17 cellular contexts compared by ENCODE assay signal in the genomic region with DNA sequence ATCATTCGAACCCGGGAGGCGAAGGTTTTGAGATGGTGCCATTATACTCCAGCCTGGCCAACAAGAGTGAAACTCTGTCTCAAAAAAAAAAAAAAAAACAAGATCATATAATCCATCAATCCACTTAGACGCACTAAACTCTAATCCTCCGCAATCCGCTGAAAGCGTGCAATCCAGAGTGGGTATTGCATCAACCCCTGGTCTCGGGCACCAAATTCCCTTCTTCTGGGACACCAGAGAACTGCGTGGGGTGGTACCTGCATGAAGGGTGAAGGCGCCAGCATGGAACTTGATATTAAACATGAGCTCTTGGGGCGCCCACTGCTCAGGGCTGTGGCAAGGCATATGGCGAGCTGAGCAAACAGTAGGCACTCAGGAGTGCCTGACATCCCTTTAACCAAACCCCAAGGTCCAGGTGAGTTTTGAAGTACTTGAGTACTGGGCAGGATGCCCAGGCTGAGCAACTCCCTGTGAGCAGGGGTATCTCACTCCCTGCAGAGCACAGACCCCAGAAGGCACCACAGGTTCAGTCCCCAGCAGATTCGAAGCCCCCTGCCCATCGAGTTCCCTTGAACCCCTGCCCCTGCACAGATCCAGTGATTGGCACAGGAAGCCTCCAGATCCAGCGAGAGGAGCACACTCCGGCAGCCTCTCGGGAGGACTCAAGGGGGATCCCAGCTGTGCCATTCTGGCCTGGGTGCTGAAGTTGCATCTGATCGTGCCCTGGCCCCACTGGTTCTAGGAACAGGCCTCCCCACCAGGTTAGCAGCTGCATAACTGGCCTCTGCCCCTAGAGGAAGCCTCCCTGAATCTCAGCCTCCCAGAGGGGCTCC. TPM values are rescaled to one million over a fixed set of nuclear protein-coding genes. Genes with fewer than 3 reads are reported as not detected.
DNase-seq lines count a peak whose midpoint lies in the region; ATAC-seq and TF ChIP-seq lines count a peak whose summit lies in the region.
"Had no signal": no experiment of that assay in that cellular context is flagged by ENCODE, and none has a peak within 500 bp of the region (broad histone marks: within the 10 kb centered on the region; RNA-seq: fewer than 3 reads in every experiment).

No MANE protein-coding gene starts in this region.

- no peak for TF ChIP-seq CTCF in activated B cell treated with CpG ODN at 0.5 μM for 24 hours (IDR thresholded peaks at IDR 0.05)
- TF ChIP-seq CTCF in osteoblast (IDR thresholded peaks at IDR 0.05; ENCODE audit: extremely low read depth, low read depth, low read length): no peak

- H3K4me2 ChIP-seq in osteoblast (ENCODE audit: insufficient read depth, low read length): no peak overlapping the region

- no peaks in the 10 kb centered on the region for H4K20me1 ChIP-seq in osteoblast (ENCODE audit: insufficient read depth, low read length)

- no peak overlapping the region for H3K27ac Mint-ChIP-seq in activated B cell treated with CpG ODN at 0.5 μM for 24 hours
- no peak overlapping the region for H3K27ac Mint-ChIP-seq in activated T-helper 2 cell treated with anti-CD3 and anti-CD28 coated beads, Interferon-gamma antibody, Interleukin-2, Interleukin-4, amounts not matched to agents 10 μg/mL and 5 μg/mL and 100 μg/mL, durations not matched to agents 14 hours and 24 hours and 36 hours
- no peak overlapping the region for H3K27ac Mint-ChIP-seq in stimulated activated naive B cell treated with anti-CD40 and anti-IgM and Interleukin-4, amounts not matched to agents 10 μg/mL and 1 μg/mL and 100 μg/mL, for 72 hours

- H3K4me3 Mint-ChIP-seq in activated B cell treated with CpG ODN at 0.5 μM for 24 hours: no peak overlapping the region
- no peak overlapping the region for H3K4me3 Mint-ChIP-seq in activated T-helper 2 cell treated with anti-CD3 and anti-CD28 coated beads, Interferon-gamma antibody, Interleukin-2, Interleukin-4, amounts not matched to agents 10 μg/mL and 5 μg/mL and 100 μg/mL, durations not matched to agents 14 hours and 24 hours and 36 hours (ENCODE audit: low read depth)
- H3K4me3 Mint-ChIP-seq in stimulated activated naive B cell treated with anti-CD40 and anti-IgM and Interleukin-4, amounts not matched to agents 10 μg/mL and 1 μg/mL and 100 μg/mL, for 72 hours: no peak overlapping the region

- CTCF ChIA-PET in activated B cell treated with CpG ODN at 0.5 μM for 24 hours (lab: Charles Lee): no interaction called here

- intact Hi-C loops in activated B cell treated with CpG ODN at 0.5 μM for 24 hours (cut with micrococcal nuclease): no loop called here
- intact Hi-C loops in activated T-helper 2 cell treated with anti-CD3 and anti-CD28 coated beads, Interferon-gamma antibody, Interleukin-2, Interleukin-4, amounts not matched to agents 10 μg/mL and 5 μg/mL and 100 μg/mL, durations not matched to agents 14 hours and 24 hours and 36 hours (cut with micrococcal nuclease): no loop called here

- POLR2A ChIA-PET in activated B cell treated with CpG ODN at 0.5 μM for 24 hours (lab: Charles Lee): interaction anchor here (0.7 kb wide), 1 partner anchor 396 kb away, joined by 5 read pairs; no protein-coding TSS in a partner anchor

- H3K4me3 ChIP-seq in osteoblast (ENCODE audit: insufficient read depth, low read length): no peak overlapping the region

- ATAC-seq in activated B cell treated with CpG ODN at 0.5 μM for 24 hours (ENCODE audit: low read depth) (no peak), HG02623 (IDR thresholded peaks at IDR 0.05; ENCODE audit: unreplicated experiment) (no peak)
- ATAC-seq in stimulated activated naive B cell treated with anti-CD40 and anti-IgM and Interleukin-4, amounts not matched to agents 10 μg/mL and 1 μg/mL and 100 μg/mL, for 72 hours (replicated peaks): no peak
- ATAC-seq: PC-3 had no signal

- H2AFZ ChIP-seq in osteoblast (ENCODE audit: low read length): no peak overlapping the region

- no peaks in the 10 kb centered on the region for H3K36me3 Mint-ChIP-seq in activated B cell treated with CpG ODN at 0.5 μM for 24 hours (ENCODE audit: low read depth)
- H3K36me3 Mint-ChIP-seq in activated T-helper 2 cell treated with anti-CD3 and anti-CD28 coated beads, Interferon-gamma antibody, Interleukin-2, Interleukin-4, amounts not matched to agents 10 μg/mL and 5 μg/mL and 100 μg/mL, durations not matched to agents 14 hours and 24 hours and 36 hours (ENCODE audit: low read depth): no peaks in the 10 kb centered on the region
- H3K36me3 Mint-ChIP-seq in stimulated activated naive B cell treated with anti-CD40 and anti-IgM and Interleukin-4, amounts not matched to agents 10 μg/mL and 1 μg/mL and 100 μg/mL, for 72 hours: no peaks in the 10 kb centered on the region

- no peaks in the 10 kb centered on the region for H3K79me2 ChIP-seq in osteoblast (ENCODE audit: insufficient read depth, low read length)

- peaks cover 26% of the 10 kb centered on the region for H3K27me3 ChIP-seq in osteoblast (ENCODE audit: insufficient read depth, low read length)

- no peaks in the 10 kb centered on the region for H3K9me3 ChIP-seq in osteoblast (ENCODE audit: low read depth, low read length)
- H3K9me3 ChIP-seq: Caco-2 had no signal

- H3K4me1 Mint-ChIP-seq in activated B cell treated with CpG ODN at 0.5 μM for 24 hours: peaks cover 11% of the 10 kb centered on the region
- no peaks in the 10 kb centered on the region for H3K4me1 Mint-ChIP-seq in activated T-helper 2 cell treated with anti-CD3 and anti-CD28 coated beads, Interferon-gamma antibody, Interleukin-2, Interleukin-4, amounts not matched to agents 10 μg/mL and 5 μg/mL and 100 μg/mL, durations not matched to agents 14 hours and 24 hours and 36 hours (ENCODE audit: low read depth)
- peaks cover 0 to 6% of the 10 kb centered on the region in 2 donors for H3K4me1 Mint-ChIP-seq in stimulated activated naive B cell treated with anti-CD40 and anti-IgM and Interleukin-4, amounts not matched to agents 10 μg/mL and 1 μg/mL and 100 μg/mL, for 72 hours

- no peak overlapping the region for H3K27ac ChIP-seq in osteoblast (ENCODE audit: low read depth, low read length)

- no peaks in the 10 kb centered on the region for H3K36me3 ChIP-seq in osteoblast (ENCODE audit: insufficient read depth, low read length)

- no peaks in the 10 kb centered on the region for H3K4me1 ChIP-seq in osteoblast (ENCODE audit: insufficient read depth, low read length)
- H3K4me1 ChIP-seq: Caco-2 had no signal

- H3K27me3 Mint-ChIP-seq in activated B cell treated with CpG ODN at 0.5 μM for 24 hours: peaks cover 5% of the 10 kb centered on the region
- peaks cover 14% of the 10 kb centered on the region for H3K27me3 Mint-ChIP-seq in activated T-helper 2 cell treated with anti-CD3 and anti-CD28 coated beads, Interferon-gamma antibody, Interleukin-2, Interleukin-4, amounts not matched to agents 10 μg/mL and 5 μg/mL and 100 μg/mL, durations not matched to agents 14 hours and 24 hours and 36 hours (ENCODE audit: low read depth)
- peaks cover 14 to 23% of the 10 kb centered on the region in 2 donors for H3K27me3 Mint-ChIP-seq in stimulated activated naive B cell treated with anti-CD40 and anti-IgM and Interleukin-4, amounts not matched to agents 10 μg/mL and 1 μg/mL and 100 μg/mL, for 72 hours

- DNase-seq in activated CD8-positive, alpha-beta memory T cell treated with anti-CD3 and anti-CD28 coated beads, Interleukin-2, amount 50 U/mL, for 48 hours: peak; percentile 42
- DNase-seq in activated CD8-positive, alpha-beta memory T cell treated with anti-CD3 and anti-CD28 coated beads for 24 hours: no peak
- peak; percentile 7 for DNase-seq in activated B cell treated with CpG ODN at 0.5 μM for 24 hours
- DNase-seq in osteoblast (ENCODE audit: insufficient read length, low spot score, missing footprints): peak; percentile 61
- DNase-seq in activated T-helper 2 cell treated with anti-CD3 and anti-CD28 coated beads, Interferon-gamma antibody, Interleukin-2, Interleukin-4, amounts not matched to agents 10 μg/mL and 5 μg/mL and 100 μg/mL, durations not matched to agents 14 hours and 24 hours and 36 hours (ENCODE audit: low spot score): no peak
- DNase-seq in stimulated activated naive B cell treated with anti-CD40 and anti-IgM and Interleukin-4, amounts not matched to agents 10 μg/mL and 1 μg/mL and 100 μg/mL, for 72 hours: no peak
- DNase-seq: Caco-2, DND-41, GDM1, Karpas-422, MM.1S, NCI-H1930, NCI-H510A treated with DMSO at 0.1 percent for 48 hours, PC-3 had no signal

- H3K9me3 Mint-ChIP-seq in activated B cell treated with CpG ODN at 0.5 μM for 24 hours: no peaks in the 10 kb centered on the region
- no peaks in the 10 kb centered on the region for H3K9me3 Mint-ChIP-seq in activated T-helper 2 cell treated with anti-CD3 and anti-CD28 coated beads, Interferon-gamma antibody, Interleukin-2, Interleukin-4, amounts not matched to agents 10 μg/mL and 5 μg/mL and 100 μg/mL, durations not matched to agents 14 hours and 24 hours and 36 hours
- H3K9me3 Mint-ChIP-seq in stimulated activated naive B cell treated with anti-CD40 and anti-IgM and Interleukin-4, amounts not matched to agents 10 μg/mL and 1 μg/mL and 100 μg/mL, for 72 hours: no peaks in the 10 kb centered on the region

RNA-seq across cellular contexts. Expression of a gene that starts 8.0 kb away (rescaled TPM):
- total RNA-seq in activated B cell treated with CpG ODN at 0.5 μM for 24 hours (not detected in 2 replicates), osteoblast (not detected in 2 replicates)
- not detected in 2 replicates for total RNA-seq in activated T-helper 2 cell treated with anti-CD3 and anti-CD28 coated beads, Interferon-gamma antibody, Interleukin-2, Interleukin-4, amounts not matched to agents 10 μg/mL and 5 μg/mL and 100 μg/mL, durations not matched to agents 14 hours and 24 hours and 36 hours
- total RNA-seq: A673, PC-3, SK-MEL-5 had no signal

RNA-seq across cellular contexts. Expression of a gene that starts 23.7 kb away (rescaled TPM):
- total RNA-seq in activated B cell treated with CpG ODN at 0.5 μM for 24 hours (not detected in 2 replicates), osteoblast (not detected in 2 replicates)
- 0.50 and 0.78 TPM in 2 replicates for total RNA-seq in activated T-helper 2 cell treated with anti-CD3 and anti-CD28 coated beads, Interferon-gamma antibody, Interleukin-2, Interleukin-4, amounts not matched to agents 10 μg/mL and 5 μg/mL and 100 μg/mL, durations not matched to agents 14 hours and 24 hours and 36 hours
- total RNA-seq: PC-3, SK-MEL-5 had no signal

RNA-seq across cellular contexts. Expression of a gene that starts 56.3 kb away (rescaled TPM):
- total RNA-seq in activated B cell treated with CpG ODN at 0.5 μM for 24 hours (not detected in 2 replicates), osteoblast (not detected in 2 replicates)
- total RNA-seq in activated T-helper 2 cell treated with anti-CD3 and anti-CD28 coated beads, Interferon-gamma antibody, Interleukin-2, Interleukin-4, amounts not matched to agents 10 μg/mL and 5 μg/mL and 100 μg/mL, durations not matched to agents 14 hours and 24 hours and 36 hours: not detected in 2 replicates
- total RNA-seq: A673, Caco-2, PC-3, SK-MEL-5 had no signal

RNA-seq across cellular contexts. Expression of a gene that starts 57.3 kb away (rescaled TPM):
- total RNA-seq in activated B cell treated with CpG ODN at 0.5 μM for 24 hours (not detected in 2 replicates), osteoblast (not detected in 2 replicates)
- not detected in 2 replicates for total RNA-seq in activated T-helper 2 cell treated with anti-CD3 and anti-CD28 coated beads, Interferon-gamma antibody, Interleukin-2, Interleukin-4, amounts not matched to agents 10 μg/mL and 5 μg/mL and 100 μg/mL, durations not matched to agents 14 hours and 24 hours and 36 hours
- total RNA-seq: A673, SK-MEL-5 had no signal

Comparison
In these comparisons a context has a peak if more than half of its experiments do, and no peak if none do; other contexts are left out.
1. DNase-seq: peak in activated CD8-positive, alpha-beta memory T cell treated with anti-CD3 and anti-CD28 coated beads, Interleukin-2, amount 50 U/mL, for 48 hours (single experiment), activated B cell treated with CpG ODN at 0.5 μM for 24 hours (single experiment) and osteoblast (single experiment); none in activated CD8-positive, alpha-beta memory T cell treated with anti-CD3 and anti-CD28 coated beads for 24 hours (single experiment), activated T-helper 2 cell treated with anti-CD3 and anti-CD28 coated beads, Interferon-gamma antibody, Interleukin-2, Interleukin-4, amounts not matched to agents 10 μg/mL and 5 μg/mL and 100 μg/mL, durations not matched to agents 14 hours and 24 hours and 36 hours (single experiment) and stimulated activated naive B cell treated with anti-CD40 and anti-IgM and Interleukin-4, amounts not matched to agents 10 μg/mL and 1 μg/mL and 100 μg/mL, for 72 hours (single experiment).